In genomic region chr5:113367586-113367985, GRCh38 we compare ENCODE assay signal across 20 cellular contexts.
DNase-seq lines count a peak whose midpoint lies in the region; ATAC-seq and TF ChIP-seq lines count a peak whose summit lies in the region.
"Had no signal": no experiment of that assay in that cellular context is flagged by ENCODE, and none has a peak within 500 bp of the region (broad histone marks: within the 10 kb centered on the region; RNA-seq: fewer than 3 reads in every experiment).

No MANE protein-coding gene starts in this region.

- H3K79me2 ChIP-seq in smooth muscle cell (ENCODE audit: low read depth): no peaks in the 10 kb centered on the region

- ATAC-seq in RWPE2 (ENCODE audit: low read depth) (peak; percentile 14; the same call in 1 of the 3 replicates), GM21423 (IDR thresholded peaks at IDR 0.05; ENCODE audit: unreplicated experiment) (no peak), GM19035 (IDR thresholded peaks at IDR 0.05; ENCODE audit: unreplicated experiment) (no peak)

- H3K36me3 ChIP-seq in RWPE2 (ENCODE audit: low read depth) (no peaks in the 10 kb centered on the region), smooth muscle cell (ENCODE audit: low read depth) (no peaks in the 10 kb centered on the region)
- H3K36me3 ChIP-seq: HAP-1, MG63 had no signal

- H3F3A ChIP-seq in smooth muscle cell (ENCODE audit: low read depth): no peaks in the 10 kb centered on the region

- H3K27me3 ChIP-seq in RWPE2 (ENCODE audit: insufficient read depth, poor library complexity, severe bottlenecking) (no peaks in the 10 kb centered on the region), smooth muscle cell (ENCODE audit: low read depth) (no peaks in the 10 kb centered on the region)
- H3K27me3 ChIP-seq: MG63 had no signal

- no peak overlapping the region for H3K4me2 ChIP-seq in smooth muscle cell

- H4K20me1 ChIP-seq in smooth muscle cell (ENCODE audit: low read depth): no peaks in the 10 kb centered on the region

- H3K4me1 ChIP-seq in RWPE2 (ENCODE audit: insufficient read depth, poor library complexity, severe bottlenecking): no peaks in the 10 kb centered on the region
- no peaks in the 10 kb centered on the region for H3K4me1 ChIP-seq in smooth muscle cell (ENCODE audit: low read depth)
- H3K4me1 ChIP-seq: HAP-1 had no signal

- H3K4me3 ChIP-seq in RWPE2 (ENCODE audit: severe bottlenecking): no peak overlapping the region
- H3K4me3 ChIP-seq in smooth muscle cell: no peak overlapping the region
- H3K4me3 ChIP-seq: HAP-1, MG63 had no signal

- no peak overlapping the region for H3K9ac ChIP-seq in smooth muscle cell (ENCODE audit: low read depth)

- H3K9me3 ChIP-seq in RWPE2 (ENCODE audit: severe bottlenecking) (peaks cover 5% of the 10 kb centered on the region), smooth muscle cell (replicated peaks; ENCODE audit: low read depth) (no peaks in the 10 kb centered on the region)

- WGBS in smooth muscle cell (ENCODE audit: low lambda C conversion rate): 13% methylated on average over 1 of the region's 1 CpG

- H3K27ac ChIP-seq in RWPE2 (ENCODE audit: poor library complexity, severe bottlenecking) (no peak overlapping the region), smooth muscle cell (ENCODE audit: low read depth) (no peak overlapping the region)

- no peak overlapping the region for H2AFZ ChIP-seq in smooth muscle cell (ENCODE audit: low read depth)

- no peak for TF ChIP-seq CTCF in RWPE2 (IDR thresholded peaks at IDR 0.05; ENCODE audit: poor library complexity, severe bottlenecking)
- TF ChIP-seq CTCF in smooth muscle cell (IDR thresholded peaks at IDR 0.05; ENCODE audit: borderline replicate concordance, insufficient read depth, poor library complexity, severe bottlenecking): no peak

- DNase-seq in ELF-1 (ENCODE audit: low read depth, low spot score) (peak; percentile 75), RWPE2 (ENCODE audit: low spot score) (no peak), dermis blood vessel endothelial cell (peak; percentile 53), iPS-NIHi7 (ENCODE audit: extremely low spot score) (peak; percentile 56), smooth muscle cell (lab: John Stamatoyannopoulos, UW; ENCODE audit: unreplicated experiment) (no peak)
- no peak for DNase-seq in stimulated activated CD8-positive, alpha-beta memory T cell treated with anti-CD3 and anti-CD28 coated beads, Interleukin-4, amount 100 ng/mL, for 48 hours
- DNase-seq: CD4-positive, alpha-beta T cell; DMS153; EL; Kasumi-1; MG63; NCI-H1092; NCI-H1694; NCI-H2081 treated with DMSO at 0.1 percent for 48 hours; NCI-H510A; NCI-H748 treated with DMSO at 0.1 percent for 48 hours; SIG-M5 had no signal

Comparison
In these comparisons a context has a peak if more than half of its experiments do, and no peak if none do; other contexts are left out.
1. DNase-seq: peak in ELF-1 (single experiment), dermis blood vessel endothelial cell (single experiment) and iPS-NIHi7 (single experiment); none in RWPE2 (single experiment), stimulated activated CD8-positive, alpha-beta memory T cell treated with anti-CD3 and anti-CD28 coated beads, Interleukin-4, amount 100 ng/mL, for 48 hours (single experiment) and smooth muscle cell (single experiment).